Comparison of ENCODE assay signal across 15 cellular contexts in genomic region chr6:13613029-13613594, GRCh38. TPM values are rescaled to one million over a fixed set of nuclear protein-coding genes. Genes with fewer than 3 reads are reported as not detected.
DNase-seq lines count a peak whose midpoint lies in the region; FAIRE-seq and TF ChIP-seq lines count a peak whose summit lies in the region.
"Had no signal": no experiment of that assay in that cellular context is flagged by ENCODE, and none has a peak within 500 bp of the region (broad histone marks: within the 10 kb centered on the region; RNA-seq: fewer than 3 reads in every experiment).

No MANE protein-coding gene starts in this region.

- H3K4me3 ChIP-seq in keratinocyte (ENCODE audit: control insufficient read depth in 2 of 3, extremely low read depth in 1 of 3, insufficient read depth in 2 of 3, low read depth in 1 of 3, low read length in 3 of 3) (no peak overlapping the region), colonic mucosa (no peak overlapping the region)
- H3K4me3 ChIP-seq: right atrium auricular region had no signal

- H3K27me3 ChIP-seq in keratinocyte (ENCODE audit: control insufficient read depth, extremely low read depth, insufficient read depth, low read length), result no peaks in the 10 kb centered on the region
- H3K27me3 ChIP-seq in colonic mucosa, result no peaks in the 10 kb centered on the region
- H3K27me3 ChIP-seq: right atrium auricular region had no signal

- peaks cover 27% of the 10 kb centered on the region for H3K79me2 ChIP-seq in keratinocyte (ENCODE audit: control insufficient read depth, insufficient read depth, low read length)

- TF ChIP-seq CTCF in keratinocyte (optimal IDR thresholded peaks at IDR 0.05 in 1 of 3, IDR thresholded peaks at IDR 0.05 in 1 of 3, conservative IDR thresholded peaks at IDR 0.05 in 1 of 3; ENCODE audit: extremely low read depth in 1 of 3, insufficient read depth in 2 of 3, low read length in 3 of 3), result no peak
- TF ChIP-seq CTCF in colonic mucosa (IDR thresholded peaks at IDR 0.05), result no peak

- no peak overlapping the region for H2AFZ ChIP-seq in keratinocyte (ENCODE audit: control insufficient read depth, low read length)

- H3K27ac ChIP-seq in keratinocyte (ENCODE audit: control insufficient read depth, insufficient read depth, low read length) (no peak overlapping the region), colonic mucosa (no peak overlapping the region)

- H3K9me3 ChIP-seq in keratinocyte (ENCODE audit: control insufficient read depth, low read depth, low read length), result no peaks in the 10 kb centered on the region
- H3K9me3 ChIP-seq in colonic mucosa, result no peaks in the 10 kb centered on the region
- H3K9me3 ChIP-seq: right atrium auricular region had no signal

- DNase-seq in DMS53 (lab: John Stamatoyannopoulos, UW), result peak; percentile 15
- DNase-seq in DMS53 treated with DMSO at 0.1 percent for 48 hours (lab: John Stamatoyannopoulos, UW; ENCODE audit: unreplicated experiment), result no peak
- peak; percentile 5 for DNase-seq in ELF-1 (ENCODE audit: low read depth, low spot score)
- DNase-seq in keratinocyte (ENCODE audit: low read depth, low spot score), result no peak
- DNase-seq in ecto neural progenitor cell (ENCODE audit: low spot score), result no peak
- no peak for DNase-seq in stimulated activated CD4-positive, alpha-beta T cell treated with anti-CD3 and anti-CD28 coated beads, Interleukin-1b, Interleukin-23, amount 100 ng/mL, for 48 hours
- DNase-seq in colonic mucosa, result no peak
- DNase-seq: activated CD8-positive, alpha-beta memory T cell treated with anti-CD3 and anti-CD28 coated beads, Interleukin-2, amount 50 U/mL, for 48 hours; cortex of kidney; GOT3; left cardiac atrium; stimulated activated CD4-positive, alpha-beta T cell treated with anti-CD3 and anti-CD28 coated beads, Interleukin-4, amount 100 ng/mL, for 1 hour; WERI-Rb-1 had no signal

- H3K36me3 ChIP-seq in keratinocyte (ENCODE audit: control insufficient read depth in 2 of 2, extremely low read depth in 1 of 2, insufficient read depth in 2 of 2, low read length in 2 of 2), result peaks cover 9 to 16% of the 10 kb centered on the region in 2 experiments
- H3K36me3 ChIP-seq in colonic mucosa, result no peaks in the 10 kb centered on the region

- H3K4me1 ChIP-seq in keratinocyte (ENCODE audit: control insufficient read depth, extremely low read depth, insufficient read depth, low read length) (peaks cover 22% of the 10 kb centered on the region), colonic mucosa (peaks cover 7% of the 10 kb centered on the region)

- no peak overlapping the region for H3K9ac ChIP-seq in keratinocyte (ENCODE audit: control insufficient read depth, extremely low read depth, insufficient read depth, low read length)
- peak overlapping the region in 1 of 2 donors; percentile 21 for H3K9ac ChIP-seq in colonic mucosa (ENCODE audit: low read depth in 2 of 2, low read length in 2 of 2)

- dilution Hi-C loops in keratinocyte (cut with MboI; ENCODE audit: extremely low pct_ligation_motif_present, low sequenced_read_pairs), result no loop called here

- no peaks in the 10 kb centered on the region for H4K20me1 ChIP-seq in keratinocyte (ENCODE audit: control insufficient read depth, extremely low read depth, insufficient read depth, low read length)

- no peaks in the 10 kb centered on the region for H3K9me1 ChIP-seq in keratinocyte (ENCODE audit: control insufficient read depth, extremely low read depth, insufficient read depth, low read length)

- intact Hi-C loops in colonic mucosa (cut with DNase I), result no loop called here

- no peak for FAIRE-seq in keratinocyte (lab: Jason Lieb, UNC)

- H3K4me2 ChIP-seq in keratinocyte (ENCODE audit: control insufficient read depth, extremely low read depth, insufficient read depth, low read depth, low read length), result peak overlapping the region; percentile 95

- peak; percentile 17; the same call in 1 of the 2 replicates for TF ChIP-seq POLR2A in Raji (IDR thresholded peaks at IDR 0.05; ENCODE audit: insufficient read depth, low read depth, low read length)

RNA-seq across cellular contexts. Expression of gene NOL7, which starts 2.0 kb away (rescaled TPM):
- 20.1 to 45.3 TPM (median 42.8 TPM) in 3 replicates for polyA plus RNA-seq in keratinocyte
- polyA plus RNA-seq in keratinocyte (2011; ENCODE audit: low read depth), result 34.6 TPM
- 35.4 and 48.1 TPM in 2 replicates for polyA plus RNA-seq in keratinocyte (2011; cell fraction: cytosol; rRNA removed)
- 20.7 and 29.4 TPM in 2 replicates for polyA plus RNA-seq in keratinocyte (2011; cell fraction: nucleus; rRNA removed)
- 50.2 and 66.3 TPM in 2 replicates for polyA plus RNA-seq in keratinocyte (2012; ENCODE audit: low replicate concordance)
- 0.98 to 5.3 TPM (median 1.4 TPM) in 3 replicates for polyA minus RNA-seq in keratinocyte
- polyA minus RNA-seq in keratinocyte (2011; cell fraction: cytosol; rRNA and poly(A)+ RNA removed), result 18.8 TPM
- 5.0 and 5.4 TPM in 2 replicates for polyA minus RNA-seq in keratinocyte (2011; cell fraction: nucleus; rRNA and poly(A)+ RNA removed)
- 10 to 100 TPM; 54.1 to 82.1 TPM for total RNA-seq in colonic mucosa

RNA-seq across cellular contexts. Expression of gene SIRT5, which starts 38.7 kb away (rescaled TPM):
- 8.1 to 9.1 TPM (median 8.6 TPM) in 3 replicates for polyA plus RNA-seq in keratinocyte
- 2.9 TPM for polyA plus RNA-seq in keratinocyte (2011; ENCODE audit: low read depth)
- 7.4 and 15.7 TPM in 2 replicates for polyA plus RNA-seq in keratinocyte (2011; cell fraction: cytosol; rRNA removed)
- polyA plus RNA-seq in keratinocyte (2011; cell fraction: nucleus; rRNA removed), result 14.0 and 15.6 TPM in 2 replicates
- 6.1 and 7.3 TPM in 2 replicates for polyA plus RNA-seq in keratinocyte (2012; ENCODE audit: low replicate concordance)
- polyA minus RNA-seq in keratinocyte, result 3.3 to 5.0 TPM (median 4.6 TPM) in 3 replicates
- 7.3 TPM for polyA minus RNA-seq in keratinocyte (2011; cell fraction: cytosol; rRNA and poly(A)+ RNA removed)
- 3.5 and 5.4 TPM in 2 replicates for polyA minus RNA-seq in keratinocyte (2011; cell fraction: nucleus; rRNA and poly(A)+ RNA removed)
- total RNA-seq in colonic mucosa, result 10 to 100 TPM; 13.3 to 13.7 TPM

Comparison
In these comparisons a context has a peak if more than half of its experiments do, and no peak if none do; other contexts are left out.
1. DNase-seq: peak in DMS53 (single experiment) and ELF-1 (single experiment); none in DMS53 treated with DMSO at 0.1 percent for 48 hours (single experiment), keratinocyte (single experiment), ecto neural progenitor cell (single experiment), stimulated activated CD4-positive, alpha-beta T cell treated with anti-CD3 and anti-CD28 coated beads, Interleukin-1b, Interleukin-23, amount 100 ng/mL, for 48 hours (single experiment) and colonic mucosa (single experiment).